ENCODE assay signal across 16 cellular contexts in genomic region chr1:59703918-59704378, GRCh38.
DNase-seq lines count a peak whose midpoint lies in the region; ATAC-seq and TF ChIP-seq lines count a peak whose summit lies in the region.
"Had no signal": no experiment of that assay in that cellular context is flagged by ENCODE, and none has a peak within 500 bp of the region (broad histone marks: within the 10 kb centered on the region; RNA-seq: fewer than 3 reads in every experiment).

No MANE protein-coding gene starts in this region.

- WGBS in trophoblast cell (ENCODE audit: extremely low coverage, insufficient coverage, insufficient read length): no CpG with 5 or more reads among the region's 6 CpGs
- WGBS in spleen, 5 donors: 80 to 91% (median 88%) methylated on average over 6 of the region's 6 CpGs

- H4K91ac ChIP-seq in trophoblast cell (ENCODE audit: low read depth, low read length): no peak overlapping the region

- no peak for DNase-seq in ascending aorta (ENCODE audit: low spot score in 2 of 2)
- DNase-seq in Right ventricle myocardium superior: no peak
- peak; percentile 59 to 82 for DNase-seq in trophoblast cell
- DNase-seq in upper lobe of right lung: no peak
- no peak for DNase-seq in RPMI8226
- DNase-seq in spleen: no peak
- DNase-seq: activated CD4-positive, alpha-beta T cell treated with anti-CD3 and anti-CD28 coated beads for 4 hours; activated naive CD4-positive, alpha-beta T cell treated with anti-CD3 and anti-CD28 coated beads, Interleukin-2, amount 10 ng/mL, durations not matched to agents 7 days and 5 days; activated T-cell treated with anti-CD3 and anti-CD28 coated beads for 4 hours; effector CD8-positive, alpha-beta T cell; natural killer cell; NCI-H2107; PC-3; stimulated activated CD4-positive, alpha-beta T cell treated with anti-CD3 and anti-CD28 coated beads, Interleukin-4, amount 100 ng/mL, for 1 hour had no signal

- peak overlapping the region; percentile 31 to 66 for H3K27ac ChIP-seq in ascending aorta
- peak overlapping the region; percentile 5 for H3K27ac ChIP-seq in trophoblast cell (ENCODE audit: low read depth, low read length)
- H3K27ac ChIP-seq in upper lobe of right lung: peak overlapping the region; percentile 26
- no peak overlapping the region for H3K27ac ChIP-seq in spleen
- H3K27ac ChIP-seq: SK-N-MC had no signal

- no peak overlapping the region for H3K14ac ChIP-seq in trophoblast cell (ENCODE audit: low read length)

- H3K9me3 ChIP-seq in ascending aorta (no peaks in the 10 kb centered on the region), trophoblast cell (ENCODE audit: insufficient read depth, low read depth, low read length) (no peaks in the 10 kb centered on the region), upper lobe of right lung (no peaks in the 10 kb centered on the region), spleen (no peaks in the 10 kb centered on the region)

- peaks cover 4% of the 10 kb centered on the region for H3K79me1 ChIP-seq in trophoblast cell (ENCODE audit: low read length)

- no peaks in the 10 kb centered on the region for H3K79me2 ChIP-seq in trophoblast cell (ENCODE audit: control insufficient read depth, insufficient read depth, low read length, poor library complexity)

- H3K4me3 ChIP-seq in ascending aorta: no peak overlapping the region
- H3K4me3 ChIP-seq in trophoblast cell (ENCODE audit: low read depth, low read length): no peak overlapping the region
- H3K4me3 ChIP-seq in upper lobe of right lung: no peak overlapping the region
- H3K4me3 ChIP-seq in spleen: no peak overlapping the region
- H3K4me3 ChIP-seq: SK-N-MC had no signal

- H2AFZ ChIP-seq in trophoblast cell (ENCODE audit: insufficient read depth, low read length, poor library complexity): no peak overlapping the region

- no peak overlapping the region for H3K4ac ChIP-seq in trophoblast cell (ENCODE audit: low read depth, low read length)

- no peaks in the 10 kb centered on the region for H3K36me3 ChIP-seq in ascending aorta
- no peaks in the 10 kb centered on the region for H3K36me3 ChIP-seq in trophoblast cell (ENCODE audit: control insufficient read depth in 1 of 2, insufficient read depth in 2 of 2, low read length in 2 of 2)
- H3K36me3 ChIP-seq in upper lobe of right lung: no peaks in the 10 kb centered on the region
- no peaks in the 10 kb centered on the region for H3K36me3 ChIP-seq in spleen

- no peak overlapping the region for H3K18ac ChIP-seq in trophoblast cell (ENCODE audit: low read length)

- H2BK5ac ChIP-seq in trophoblast cell (ENCODE audit: low read depth, low read length, poor library complexity): no peak overlapping the region

- no peak for TF ChIP-seq POLR2A in spleen (IDR thresholded peaks at IDR 0.05)

- no peak overlapping the region for H4K12ac ChIP-seq in trophoblast cell (ENCODE audit: low read depth, low read length)

- no peak overlapping the region for H2BK120ac ChIP-seq in trophoblast cell (ENCODE audit: insufficient read depth, low read length, poor library complexity)

- no peak overlapping the region for H3K4me2 ChIP-seq in trophoblast cell (ENCODE audit: low read length)

- ATAC-seq in Right ventricle myocardium superior (ENCODE audit: poor library complexity): peak; percentile 55
- ATAC-seq in upper lobe of right lung: no peak
- ATAC-seq in HG02571 (IDR thresholded peaks at IDR 0.05; ENCODE audit: unreplicated experiment): no peak
- ATAC-seq: natural killer cell, PC-3 had no signal

- TF ChIP-seq CTCF in ascending aorta (IDR thresholded peaks at IDR 0.05) (no peak), upper lobe of right lung (IDR thresholded peaks at IDR 0.05) (no peak), spleen (IDR thresholded peaks at IDR 0.05 in 8 of 11, conservative IDR thresholded peaks at IDR 0.05 in 3 of 11) (no peak)

- H3K23ac ChIP-seq in trophoblast cell (ENCODE audit: low read length): no peak overlapping the region

- H2AK5ac ChIP-seq in trophoblast cell (ENCODE audit: low read length): no peak overlapping the region

- intact Hi-C loops in ascending aorta (cut with DNase I) (no loop called here), Right ventricle myocardium superior (cut with DNase I) (loop anchor here (10.0 kb wide), 1 partner anchor 629 kb away; no protein-coding TSS in a partner anchor), upper lobe of right lung (cut with DNase I) (no loop called here), spleen (cut with DNase I; ENCODE audit: low total_unique reads) (no loop called here)

- H4K8ac ChIP-seq in trophoblast cell (ENCODE audit: low read depth, low read length): no peak overlapping the region

- H3K9ac ChIP-seq in trophoblast cell (ENCODE audit: low read length): no peak overlapping the region

- H2BK12ac ChIP-seq in trophoblast cell (ENCODE audit: low read length): no peak overlapping the region

- H3K4me1 ChIP-seq in ascending aorta: peaks cover 17 to 35% of the 10 kb centered on the region in 2 donors
- peaks cover 3 to 11% of the 10 kb centered on the region in 2 experiments for H3K4me1 ChIP-seq in trophoblast cell (ENCODE audit: control insufficient read depth in 1 of 2, insufficient read depth in 2 of 2, low read length in 2 of 2)
- H3K4me1 ChIP-seq in upper lobe of right lung: peaks cover 38% of the 10 kb centered on the region
- H3K4me1 ChIP-seq in spleen: peaks cover under 1 to 12% (median 5%) of the 10 kb centered on the region in 6 donors

- H3K27me3 ChIP-seq in ascending aorta (no peaks in the 10 kb centered on the region), trophoblast cell (ENCODE audit: insufficient read depth, low read length) (no peaks in the 10 kb centered on the region), upper lobe of right lung (no peaks in the 10 kb centered on the region), spleen (replicated peaks in 1 of 7) (no peaks in the 10 kb centered on the region)

Comparison
In these comparisons a context has a peak if more than half of its experiments do, and no peak if none do; other contexts are left out.
1. DNase-seq: peak in trophoblast cell (2 of 2); none in ascending aorta (0 of 2), Right ventricle myocardium superior (single experiment), upper lobe of right lung (single experiment), RPMI8226 (single experiment) and spleen (single experiment).
2. H3K27ac ChIP-seq: peak in ascending aorta (2 of 2), trophoblast cell (single experiment) and upper lobe of right lung (single experiment); none in spleen (0 of 8).